11 cellular contexts compared by ENCODE assay signal in the genomic region with DNA sequence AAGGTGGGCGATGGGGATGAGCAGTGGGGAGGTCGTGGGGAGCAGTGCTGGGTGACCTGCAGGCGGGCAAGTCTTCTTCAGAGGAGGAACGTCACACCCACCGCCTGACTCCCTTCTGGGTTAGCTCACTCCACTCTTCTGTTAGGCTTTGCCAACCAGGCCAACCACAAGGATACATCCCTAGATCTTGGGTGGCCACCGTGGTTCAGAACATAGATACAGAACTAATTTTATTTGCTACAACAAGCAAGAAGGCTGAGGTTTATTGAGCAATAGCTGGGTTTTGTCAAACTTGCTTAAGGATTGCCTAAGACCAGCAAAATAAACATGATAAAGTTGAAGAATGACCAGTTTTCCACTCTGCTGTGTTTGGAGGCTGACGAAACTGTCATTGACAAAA.
A peak's percentile ranks its signal among the peaks of the same experiment; 100 is the strongest.
DNase-seq lines count a peak whose midpoint lies in the region; ATAC-seq and TF ChIP-seq lines count a peak whose summit lies in the region.
"Had no signal": no experiment of that assay in that cellular context is flagged by ENCODE, and none has a peak within 500 bp of the region (broad histone marks: within the 10 kb centered on the region; RNA-seq: fewer than 3 reads in every experiment).

No MANE protein-coding gene starts in this region.

- H3K4me2 ChIP-seq in BLaER1 treated with 17β-estradiol and CSF1 and Interleukin-3, amounts not matched to agents 10 nM and 100 nM = peak overlapping the region in 6 of 11 experiments; percentile 9 to 84 (median 40); a peak in 8 of 22 replicates
- no peak overlapping the region for H3K4me2 ChIP-seq in trophoblast cell (ENCODE audit: low read length)

- H2BK12ac ChIP-seq in trophoblast cell (ENCODE audit: low read length) = no peak overlapping the region

- ATAC-seq in GM21381 (IDR thresholded peaks at IDR 0.05; ENCODE audit: unreplicated experiment) = no peak
- ATAC-seq in GM19467 (IDR thresholded peaks at IDR 0.05; ENCODE audit: unreplicated experiment) = no peak
- ATAC-seq: WTC11 had no signal

- no peak overlapping the region for H3K23ac ChIP-seq in trophoblast cell (ENCODE audit: low read length)

- peaks cover 0 to 6% (median 0%) of the 10 kb centered on the region in 11 experiments; a peak in 2 of 22 replicates for H3K36me3 ChIP-seq in BLaER1 treated with 17β-estradiol and CSF1 and Interleukin-3, amounts not matched to agents 10 nM and 100 nM
- H3K36me3 ChIP-seq in trophoblast cell (ENCODE audit: control insufficient read depth in 1 of 2, insufficient read depth in 2 of 2, low read length in 2 of 2) = no peaks in the 10 kb centered on the region
- H3K36me3 ChIP-seq: thoracic aorta had no signal

- H2BK120ac ChIP-seq in trophoblast cell (ENCODE audit: insufficient read depth, low read length, poor library complexity) = no peak overlapping the region

- H3K14ac ChIP-seq in trophoblast cell (ENCODE audit: low read length) = no peak overlapping the region

- no peaks in the 10 kb centered on the region for H3K79me1 ChIP-seq in trophoblast cell (ENCODE audit: low read length)

- peaks cover 0 to 22% (median 16%) of the 10 kb centered on the region in 11 experiments; a peak in 20 of 22 replicates for H3K9me3 ChIP-seq in BLaER1 treated with 17β-estradiol and CSF1 and Interleukin-3, amounts not matched to agents 10 nM and 100 nM (replicated peaks in 1 of 11)
- H3K9me3 ChIP-seq in trophoblast cell (ENCODE audit: insufficient read depth, low read depth, low read length) = peaks cover 3% of the 10 kb centered on the region
- H3K9me3 ChIP-seq: thoracic aorta had no signal

- H3K18ac ChIP-seq in trophoblast cell (ENCODE audit: low read length) = no peak overlapping the region

- peaks cover 19 to 66% (median 30%) of the 10 kb centered on the region in 10 experiments for H3K4me1 ChIP-seq in BLaER1 treated with 17β-estradiol and CSF1 and Interleukin-3, amounts not matched to agents 10 nM and 100 nM
- peaks cover 0 to 4% of the 10 kb centered on the region in 2 experiments for H3K4me1 ChIP-seq in trophoblast cell (ENCODE audit: control insufficient read depth in 1 of 2, insufficient read depth in 2 of 2, low read length in 2 of 2)

- peak overlapping the region in 5 of 11 experiments; percentile 17 to 74 (median 41); a peak in 7 of 22 replicates for H3K27ac ChIP-seq in BLaER1 treated with 17β-estradiol and CSF1 and Interleukin-3, amounts not matched to agents 10 nM and 100 nM
- H3K27ac ChIP-seq in trophoblast cell (ENCODE audit: low read depth, low read length) = no peak overlapping the region
- H3K27ac ChIP-seq: thoracic aorta had no signal

- no peaks in the 10 kb centered on the region for H4K20me1 ChIP-seq in BLaER1 treated with 17β-estradiol and CSF1 and Interleukin-3, amounts not matched to agents 10 nM and 100 nM

- H4K8ac ChIP-seq in trophoblast cell (ENCODE audit: low read depth, low read length) = no peak overlapping the region

- no peak overlapping the region for H4K12ac ChIP-seq in trophoblast cell (ENCODE audit: low read depth, low read length)

- H3K9ac ChIP-seq in BLaER1 treated with 17β-estradiol and CSF1 and Interleukin-3, amounts not matched to agents 10 nM and 100 nM = peak overlapping the region in 1 of 11 experiments; percentile 42; a peak in 1 of 22 replicates
- H3K9ac ChIP-seq in trophoblast cell (ENCODE audit: low read length) = no peak overlapping the region

- no peak for TF ChIP-seq CTCF in fibroblast of the aortic adventitia (IDR thresholded peaks at IDR 0.05; ENCODE audit: insufficient read depth, low read length)

- DNase-seq in RPMI7951 (ENCODE audit: low read depth) (peak; percentile 94), fibroblast of the aortic adventitia (ENCODE audit: low read depth) (peak; percentile 96), trophoblast cell (peak; percentile 8 to 51), cerebellar nuclear complex (lab: John Stamatoyannopoulos, UW) (no peak)
- DNase-seq in stimulated activated CD4-positive, alpha-beta T cell treated with anti-CD3 and anti-CD28 coated beads, Interleukin-15, amount 100 ng/mL, for 24 hours = no peak
- DNase-seq: DMS79 had no signal

- H3K4ac ChIP-seq in trophoblast cell (ENCODE audit: low read depth, low read length) = no peak overlapping the region

- H2AFZ ChIP-seq in trophoblast cell (ENCODE audit: insufficient read depth, low read length, poor library complexity) = no peak overlapping the region

- H4K91ac ChIP-seq in trophoblast cell (ENCODE audit: low read depth, low read length) = no peak overlapping the region

- H3K79me2 ChIP-seq in trophoblast cell (ENCODE audit: control insufficient read depth, insufficient read depth, low read length, poor library complexity) = peaks cover 2% of the 10 kb centered on the region

- no peaks in the 10 kb centered on the region for H3K27me3 ChIP-seq in BLaER1 treated with 17β-estradiol and CSF1 and Interleukin-3, amounts not matched to agents 10 nM and 100 nM
- H3K27me3 ChIP-seq in trophoblast cell (ENCODE audit: insufficient read depth, low read length) = no peaks in the 10 kb centered on the region

- H2BK5ac ChIP-seq in trophoblast cell (ENCODE audit: low read depth, low read length, poor library complexity) = no peak overlapping the region

- no peak overlapping the region for H3K4me3 ChIP-seq in BLaER1 treated with 17β-estradiol and CSF1 and Interleukin-3, amounts not matched to agents 10 nM and 100 nM
- H3K4me3 ChIP-seq in fibroblast of the aortic adventitia (ENCODE audit: low read depth, low read length) (no peak overlapping the region), trophoblast cell (ENCODE audit: low read depth, low read length) (no peak overlapping the region)
- H3K4me3 ChIP-seq: thoracic aorta had no signal

- WGBS in trophoblast cell (ENCODE audit: extremely low coverage, insufficient coverage, insufficient read length) = no CpG with 5 or more reads among the region's 7 CpGs

- H2AK5ac ChIP-seq in trophoblast cell (ENCODE audit: low read length) = no peak overlapping the region

Comparison
In these comparisons a context has a peak if more than half of its experiments do, and no peak if none do; other contexts are left out.
1. DNase-seq: peak in RPMI7951 (single experiment), fibroblast of the aortic adventitia (single experiment) and trophoblast cell (2 of 2); none in cerebellar nuclear complex (0 of 2) and stimulated activated CD4-positive, alpha-beta T cell treated with anti-CD3 and anti-CD28 coated beads, Interleukin-15, amount 100 ng/mL, for 24 hours (single experiment).